ENCODE assay signal across 29 cellular contexts in the genomic region with DNA sequence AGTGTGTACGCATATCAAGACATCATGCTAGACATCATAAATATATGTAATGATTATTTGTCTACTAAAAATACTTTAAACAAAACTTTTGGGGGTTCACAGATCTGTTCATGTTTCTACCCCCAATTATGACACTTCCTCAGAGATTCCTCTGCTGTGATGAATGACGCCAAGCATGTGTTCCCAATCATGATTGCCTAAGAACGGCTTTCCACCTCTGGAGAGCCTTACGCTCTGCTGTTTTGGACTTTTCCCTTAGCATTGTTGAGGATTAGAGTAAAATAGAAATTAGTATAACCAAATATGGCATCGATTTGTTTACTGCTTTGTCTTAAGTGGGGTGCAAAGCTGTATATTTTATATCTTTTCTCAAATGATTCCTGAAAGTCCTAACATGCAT.
"Had no signal": no experiment of that assay in that cellular context is flagged by ENCODE, and none has a peak within 500 bp of the region (broad histone marks: within the 10 kb centered on the region; RNA-seq: fewer than 3 reads in every experiment).

No MANE protein-coding gene starts in this region.

- H3K9me3 ChIP-seq: ascending aorta, body of pancreas had no signal

- FAIRE-seq: bronchial epithelial cell had no signal

- ATAC-seq: activated CD4-positive, CD25-positive, alpha-beta regulatory T cell treated with anti-CD3 and anti-CD28 coated beads, Interleukin-2, amount 50 U/mL, for 24 hours; activated CD8-positive, alpha-beta memory T cell treated with anti-CD3 and anti-CD28 coated beads, Interleukin-2, amount 10 ng/mL, durations not matched to agents 7 days and 5 days; body of pancreas; Panc1; Right ventricle myocardium inferior; T-cell had no signal

- H3K27me3 ChIP-seq: ascending aorta, body of pancreas, MG63 had no signal

- H3K27ac ChIP-seq: ascending aorta, body of pancreas, SK-N-MC had no signal

- H3K36me3 ChIP-seq: ascending aorta, MG63 had no signal

- H3K4me1 ChIP-seq: ascending aorta had no signal

- H3K4me3 ChIP-seq: ascending aorta, body of pancreas, MG63, SK-N-MC had no signal

- DNase-seq: activated CD4-positive, alpha-beta T cell treated with anti-CD3 and anti-CD28 coated beads for 4 hours; activated CD4-positive, alpha-beta T cell treated with anti-CD3 and anti-CD28 coated beads, Interleukin-2, amount 50 U/mL, for 48 hours; activated CD8-positive, alpha-beta memory T cell treated with anti-CD3 and anti-CD28 coated beads, Interleukin-2, amount 10 ng/mL, durations not matched to agents 7 days and 5 days; activated effector memory CD4-positive, alpha-beta T cell treated with Interleukin-2 at 50 U/mL for 16 hours; activated naive CD4-positive, alpha-beta T cell; activated T-cell treated with anti-CD3 and anti-CD28 coated beads, Interleukin-2, amount 50 U/mL, for 24 hours; amniotic stem cell; body of pancreas; central memory CD4-positive, alpha-beta T cell; MG63; MV-4-11; NCI-H1105; NCI-H1436; NCI-H1694 treated with DMSO at 0.1 percent for 48 hours; NCI-H2029 treated with DMSO at 0.1 percent for 48 hours; NCI-H345; NCI-H510A; NCI-H526 treated with DMSO at 0.1 percent for 48 hours; NCI-H82; NK-92 treated with Interleukin-12 subunit alpha and Interleukin-12 subunit beta, amount 100 ng/mL, for 24 hours; OCI-M1; RPMI8226; T-cell had no signal
